26 cellular contexts compared by ENCODE assay signal in the genomic region with DNA sequence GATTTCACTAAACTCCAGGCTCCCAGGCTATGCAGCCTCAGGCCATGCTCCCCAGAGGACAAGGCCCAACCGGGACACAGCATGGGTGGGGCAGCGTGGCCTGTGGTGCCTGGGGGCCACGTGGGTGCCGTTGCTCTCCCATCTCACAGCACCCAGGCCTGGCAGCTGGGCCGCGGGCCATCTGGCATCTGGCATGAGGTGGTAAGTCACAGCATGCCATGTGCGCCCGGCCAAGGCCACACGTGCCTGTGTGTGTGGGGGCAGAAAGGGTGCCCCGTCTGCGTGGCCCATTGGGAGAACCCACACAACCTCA.
A peak's percentile ranks its signal among the peaks of the same experiment; 100 is the strongest.
DNase-seq lines count a peak whose midpoint lies in the region; ATAC-seq and TF ChIP-seq lines count a peak whose summit lies in the region.
"Had no signal": no experiment of that assay in that cellular context is flagged by ENCODE, and none has a peak within 500 bp of the region (broad histone marks: within the 10 kb centered on the region; RNA-seq: fewer than 3 reads in every experiment).

No MANE protein-coding gene starts in this region.

- TF ChIP-seq CTCF in HEK293 (tag by site-specific recombination; IDR thresholded peaks at IDR 0.05): no peak
- TF ChIP-seq CTCF in right lobe of liver (IDR thresholded peaks at IDR 0.05): no peak
- no peak for TF ChIP-seq CTCF in spleen (IDR thresholded peaks at IDR 0.05 in 8 of 11, conservative IDR thresholded peaks at IDR 0.05 in 3 of 11)

- H3K4me3 ChIP-seq in HEK293 (ENCODE audit: low read depth, low read length) (no peak overlapping the region), right lobe of liver (no peak overlapping the region), spleen (no peak overlapping the region)
- H3K4me3 ChIP-seq: hepatocyte, lung, SK-N-MC, thoracic aorta had no signal

- no peaks in the 10 kb centered on the region for H3K36me3 Mint-ChIP-seq in activated CD4-positive, alpha-beta T cell treated with anti-CD3 and anti-CD28 coated beads, Interleukin-2, amount 10 ng/mL, durations not matched to agents 24 days and 14 days (ENCODE audit: low read depth)

- H3K9me3 ChIP-seq in HEK293 (ENCODE audit: control insufficient read depth, insufficient read depth, low read depth, low read length): no peaks in the 10 kb centered on the region
- H3K9me3 ChIP-seq in right lobe of liver: no peaks in the 10 kb centered on the region
- peaks cover 0 to under 1% (median 0%) of the 10 kb centered on the region in 8 donors for H3K9me3 ChIP-seq in spleen
- H3K9me3 ChIP-seq: thoracic aorta had no signal

- H3K9me3 Mint-ChIP-seq in activated CD4-positive, alpha-beta T cell treated with anti-CD3 and anti-CD28 coated beads, Interleukin-2, amount 10 ng/mL, durations not matched to agents 24 days and 14 days: no peaks in the 10 kb centered on the region
- H3K9me3 Mint-ChIP-seq: activated naive CD8-positive, alpha-beta T cell treated with anti-CD3 and anti-CD28 coated beads, Interleukin-2, amount 50 U/mL, for 24 hours; activated T-helper 2 cell treated with anti-CD3 and anti-CD28 coated beads, Interferon-gamma antibody, Interleukin-2, Interleukin-4, amounts not matched to agents 10 μg/mL and 5 μg/mL and 100 μg/mL, durations not matched to agents 14 hours and 24 hours and 36 hours; CD4-positive, CD25-positive, alpha-beta regulatory T cell; immature natural killer cell; T-helper 1 cell treated with Interleukin-12 subunit alpha and Interleukin-12 subunit beta and Interleukin-4 antibody, amounts not matched to agents 30 μg/mL and 1 μg/mL, for 36 hours had no signal

- H3K27ac ChIP-seq in HEK293 (ENCODE audit: extremely low read depth, low read depth, low read length): no peak overlapping the region
- no peak overlapping the region for H3K27ac ChIP-seq in right lobe of liver
- H3K27ac ChIP-seq in spleen: no peak overlapping the region
- H3K27ac ChIP-seq: 22Rv1, foreskin keratinocyte, hepatocyte, SK-N-MC, thoracic aorta had no signal

- TF ChIP-seq POLR2A in right lobe of liver (IDR thresholded peaks at IDR 0.05) (no peak), spleen (IDR thresholded peaks at IDR 0.05) (no peak)

- intact Hi-C loops in activated CD4-positive, alpha-beta T cell treated with anti-CD3 and anti-CD28 coated beads, Interleukin-2, amount 10 ng/mL, durations not matched to agents 24 days and 14 days (cut with micrococcal nuclease): no loop called here
- intact Hi-C loops in right lobe of liver (cut with DNase I): no loop called here
- intact Hi-C loops in spleen (cut with DNase I; ENCODE audit: low total_unique reads): no loop called here

- no peaks in the 10 kb centered on the region; the same call in 1 of the 2 replicates for H3K4me1 ChIP-seq in HEK293 (ENCODE audit: control insufficient read depth, insufficient read depth, low read length)
- H3K4me1 ChIP-seq in right lobe of liver: peaks cover 0 to 36% (median 16%) of the 10 kb centered on the region in 4 donors
- H3K4me1 ChIP-seq in spleen: peaks cover 0 to 15% (median 0%) of the 10 kb centered on the region in 6 donors
- H3K4me1 ChIP-seq: foreskin keratinocyte had no signal

- H3K36me3 ChIP-seq in HEK293 (ENCODE audit: control insufficient read depth in 2 of 2, insufficient read depth in 1 of 2, low read length in 2 of 2): no peaks in the 10 kb centered on the region
- H3K36me3 ChIP-seq in right lobe of liver: peaks cover 0 to 10% (median 0%) of the 10 kb centered on the region in 4 donors
- peaks cover 0 to 55% (median 25%) of the 10 kb centered on the region in 6 donors for H3K36me3 ChIP-seq in spleen
- H3K36me3 ChIP-seq: thoracic aorta had no signal

- no CpG with 5 or more reads among the region's 11 CpGs for WGBS in right lobe of liver (ENCODE audit: insufficient coverage, low coverage, low lambda C conversion rate, missing lambda C conversion rate)
- 93 to 97% (median 95%) methylated on average over 2 to 11 of the region's 11 CpGs for WGBS in spleen, 5 donors

- peaks cover 7% of the 10 kb centered on the region for H3K4me1 Mint-ChIP-seq in activated CD4-positive, alpha-beta T cell treated with anti-CD3 and anti-CD28 coated beads, Interleukin-2, amount 10 ng/mL, durations not matched to agents 24 days and 14 days

- CTCF ChIA-PET in HEK293 (lab: Yijun Ruan, JAX): no interaction called here

- H3K27me3 Mint-ChIP-seq in activated CD4-positive, alpha-beta T cell treated with anti-CD3 and anti-CD28 coated beads, Interleukin-2, amount 10 ng/mL, durations not matched to agents 24 days and 14 days: no peaks in the 10 kb centered on the region
- H3K27me3 Mint-ChIP-seq: activated naive CD8-positive, alpha-beta T cell treated with anti-CD3 and anti-CD28 coated beads, Interleukin-2, amount 50 U/mL, for 24 hours; CD4-positive, CD25-positive, alpha-beta regulatory T cell; stimulated activated naive B cell treated with anti-CD40 and anti-IgM and Interleukin-4, amounts not matched to agents 10 μg/mL and 1 μg/mL and 100 μg/mL, for 72 hours had no signal

- POLR2A ChIA-PET in HEK293 (lab: Yijun Ruan, JAX): no interaction called here

- H3K27ac Mint-ChIP-seq in activated CD4-positive, alpha-beta T cell treated with anti-CD3 and anti-CD28 coated beads, Interleukin-2, amount 10 ng/mL, durations not matched to agents 24 days and 14 days: no peak overlapping the region
- H3K27ac Mint-ChIP-seq: activated naive CD8-positive, alpha-beta T cell treated with anti-CD3 and anti-CD28 coated beads, Interleukin-2, amount 50 U/mL, for 24 hours; activated T-helper 2 cell treated with anti-CD3 and anti-CD28 coated beads, Interferon-gamma antibody, Interleukin-2, Interleukin-4, amounts not matched to agents 10 μg/mL and 5 μg/mL and 100 μg/mL, durations not matched to agents 14 hours and 24 hours and 36 hours; CD4-positive, CD25-positive, alpha-beta regulatory T cell; immature natural killer cell; stimulated activated naive B cell treated with anti-CD40 and anti-IgM and Interleukin-4, amounts not matched to agents 10 μg/mL and 1 μg/mL and 100 μg/mL, for 72 hours; T-helper 1 cell treated with Interleukin-12 subunit alpha and Interleukin-12 subunit beta and Interleukin-4 antibody, amounts not matched to agents 30 μg/mL and 1 μg/mL, for 36 hours had no signal

- DNase-seq in activated CD4-positive, alpha-beta T cell treated with anti-CD3 and anti-CD28 coated beads, Interleukin-2, amount 10 ng/mL, durations not matched to agents 24 days and 14 days: peak; percentile 35
- DNase-seq in activated CD4-positive, alpha-beta T cell treated with anti-CD3 and anti-CD28 coated beads for 1 hour: no peak
- peak in 2 of 3 donors; percentile 21 to 65 for DNase-seq in right lobe of liver
- peak; percentile 68 for DNase-seq in spleen
- DNase-seq in NCI-H82 (lab: John Stamatoyannopoulos, UW): no peak
- DNase-seq: activated CD4-positive, CD25-positive, alpha-beta regulatory T cell treated with anti-CD3 and anti-CD28 coated beads, Interleukin-2, amount 50 U/mL, for 72 hours; activated naive CD8-positive, alpha-beta T cell treated with anti-CD3 and anti-CD28 coated beads, Interleukin-2, amount 50 U/mL, for 24 hours; CD4-positive, CD25-positive, alpha-beta regulatory T cell; cerebellar nuclear complex; erythroblast; foreskin keratinocyte; immature natural killer cell; NCI-H1048; NCI-H187 treated with DMSO at 0.1 percent for 48 hours; stimulated activated CD4-positive, alpha-beta T cell treated with anti-CD3 and anti-CD28 coated beads, Interleukin-4, amount 100 ng/mL, for 1 hour; stimulated activated naive B cell treated with anti-CD40 and anti-IgM and Interleukin-4, amounts not matched to agents 10 μg/mL and 1 μg/mL and 100 μg/mL, for 72 hours had no signal

- no peak for ATAC-seq in right lobe of liver
- ATAC-seq in GM21576 (IDR thresholded peaks at IDR 0.05; ENCODE audit: unreplicated experiment): no peak
- ATAC-seq in HG03159 (IDR thresholded peaks at IDR 0.05; ENCODE audit: unreplicated experiment): no peak
- ATAC-seq: activated naive CD8-positive, alpha-beta T cell treated with anti-CD3 and anti-CD28 coated beads, Interleukin-2, amount 50 U/mL, for 24 hours; foreskin keratinocyte; stimulated activated naive B cell treated with anti-CD40 and anti-IgM and Interleukin-4, amounts not matched to agents 10 μg/mL and 1 μg/mL and 100 μg/mL, for 72 hours had no signal

- no peak overlapping the region for H3K4me3 Mint-ChIP-seq in activated CD4-positive, alpha-beta T cell treated with anti-CD3 and anti-CD28 coated beads, Interleukin-2, amount 10 ng/mL, durations not matched to agents 24 days and 14 days
- H3K4me3 Mint-ChIP-seq: activated naive CD8-positive, alpha-beta T cell treated with anti-CD3 and anti-CD28 coated beads, Interleukin-2, amount 50 U/mL, for 24 hours; CD4-positive, CD25-positive, alpha-beta regulatory T cell; immature natural killer cell; stimulated activated naive B cell treated with anti-CD40 and anti-IgM and Interleukin-4, amounts not matched to agents 10 μg/mL and 1 μg/mL and 100 μg/mL, for 72 hours; T-helper 1 cell treated with Interleukin-12 subunit alpha and Interleukin-12 subunit beta and Interleukin-4 antibody, amounts not matched to agents 30 μg/mL and 1 μg/mL, for 36 hours had no signal

- H3K27me3 ChIP-seq in right lobe of liver: no peaks in the 10 kb centered on the region
- H3K27me3 ChIP-seq in spleen (replicated peaks in 1 of 7): no peaks in the 10 kb centered on the region
- H3K27me3 ChIP-seq: foreskin keratinocyte, hepatocyte had no signal

TF ChIP-seq in HEK293, 187 proteins besides CTCF, POLR2A, EP300 and RAD21 (continues in another document):
- TF ChIP-seq, protein P1, sequence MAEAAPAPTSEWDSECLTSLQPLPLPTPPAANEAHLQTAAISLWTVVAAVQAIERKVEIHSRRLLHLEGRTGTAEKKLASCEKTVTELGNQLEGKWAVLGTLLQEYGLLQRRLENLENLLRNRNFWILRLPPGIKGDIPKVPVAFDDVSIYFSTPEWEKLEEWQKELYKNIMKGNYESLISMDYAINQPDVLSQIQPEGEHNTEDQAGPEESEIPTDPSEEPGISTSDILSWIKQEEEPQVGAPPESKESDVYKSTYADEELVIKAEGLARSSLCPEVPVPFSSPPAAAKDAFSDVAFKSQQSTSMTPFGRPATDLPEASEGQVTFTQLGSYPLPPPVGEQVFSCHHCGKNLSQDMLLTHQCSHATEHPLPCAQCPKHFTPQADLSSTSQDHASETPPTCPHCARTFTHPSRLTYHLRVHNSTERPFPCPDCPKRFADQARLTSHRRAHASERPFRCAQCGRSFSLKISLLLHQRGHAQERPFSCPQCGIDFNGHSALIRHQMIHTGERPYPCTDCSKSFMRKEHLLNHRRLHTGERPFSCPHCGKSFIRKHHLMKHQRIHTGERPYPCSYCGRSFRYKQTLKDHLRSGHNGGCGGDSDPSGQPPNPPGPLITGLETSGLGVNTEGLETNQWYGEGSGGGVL (tag by site-specific recombination; IDR thresholded peaks at IDR 0.05): no peak
- TF ChIP-seq RBAK (tag by site-specific recombination; IDR thresholded peaks at IDR 0.05): no peak

Comparison
In these comparisons a context has a peak if more than half of its experiments do, and no peak if none do; other contexts are left out.
1. DNase-seq: peak in activated CD4-positive, alpha-beta T cell treated with anti-CD3 and anti-CD28 coated beads, Interleukin-2, amount 10 ng/mL, durations not matched to agents 24 days and 14 days (single experiment), right lobe of liver (2 of 3) and spleen (single experiment); none in activated CD4-positive, alpha-beta T cell treated with anti-CD3 and anti-CD28 coated beads for 1 hour (single experiment) and NCI-H82 (single experiment).